In genomic region chr14:68379510-68380303, GRCh38 we compare ENCODE assay signal across 9 cellular contexts.
DNase-seq lines count a peak whose midpoint lies in the region; ATAC-seq and FAIRE-seq lines count a peak whose summit lies in the region.
"Had no signal": no experiment of that assay in that cellular context is flagged by ENCODE, and none has a peak within 500 bp of the region (broad histone marks: within the 10 kb centered on the region; RNA-seq: fewer than 3 reads in every experiment).

No MANE protein-coding gene starts in this region.

- peak overlapping the region; percentile 70 to 94 (median 89) for H3K27ac Mint-ChIP-seq in CD4-positive, CD25-positive, alpha-beta regulatory T cell
- H3K27ac Mint-ChIP-seq in activated naive CD8-positive, alpha-beta T cell, result peak overlapping the region; percentile 47

- H3K36me3 ChIP-seq in CD4-positive, CD25-positive, alpha-beta regulatory T cell (ENCODE audit: control insufficient read depth, insufficient read depth, low read length), result no peaks in the 10 kb centered on the region
- H3K36me3 ChIP-seq in muscle layer of duodenum (ENCODE audit: control insufficient read depth in 1 of 2, insufficient read depth in 2 of 2, low read length in 2 of 2), result no peaks in the 10 kb centered on the region

- peak overlapping the region; percentile 60 for H3K4me3 ChIP-seq in CD4-positive, CD25-positive, alpha-beta regulatory T cell (ENCODE audit: low read depth, low read length)
- no peak overlapping the region for H3K4me3 ChIP-seq in muscle layer of duodenum (ENCODE audit: low read depth in 1 of 2, low read length in 2 of 2)

- peak; percentile 94 for FAIRE-seq in HTR-8/SVneo (lab: Jason Lieb, UNC)

- H3K4me3 Mint-ChIP-seq in CD4-positive, CD25-positive, alpha-beta regulatory T cell, result peak overlapping the region in 3 of 4 donors; percentile 3 to 62 (median 56)
- no peak overlapping the region for H3K4me3 Mint-ChIP-seq in activated naive CD8-positive, alpha-beta T cell

- H3K9me3 ChIP-seq in CD4-positive, CD25-positive, alpha-beta regulatory T cell (ENCODE audit: control insufficient read depth in 2 of 2, low read length in 2 of 2), result no peaks in the 10 kb centered on the region
- H3K9me3 ChIP-seq in muscle layer of duodenum (ENCODE audit: control insufficient read depth in 1 of 2, low read length in 2 of 2), result no peaks in the 10 kb centered on the region

- H3K4me1 ChIP-seq in CD4-positive, CD25-positive, alpha-beta regulatory T cell (ENCODE audit: control insufficient read depth, insufficient read depth, low read length, poor library complexity, severe bottlenecking), result peaks cover 61% of the 10 kb centered on the region
- peaks cover 20 to 27% of the 10 kb centered on the region in 2 donors for H3K4me1 ChIP-seq in muscle layer of duodenum (ENCODE audit: control insufficient read depth in 1 of 2, insufficient read depth in 2 of 2, low read length in 2 of 2)

- no peaks in the 10 kb centered on the region for H3K27me3 ChIP-seq in CD4-positive, CD25-positive, alpha-beta regulatory T cell (ENCODE audit: control insufficient read depth, insufficient read depth, low read length)
- H3K27me3 ChIP-seq in muscle layer of duodenum (ENCODE audit: low read depth, low read length), result no peaks in the 10 kb centered on the region
- H3K27me3 ChIP-seq: foreskin keratinocyte had no signal

- ATAC-seq in CD4-positive, CD25-positive, alpha-beta regulatory T cell (ENCODE audit: low read depth in 2 of 2), result peak; percentile 72
- ATAC-seq in GM21367 (IDR thresholded peaks at IDR 0.05; ENCODE audit: unreplicated experiment), result no peak
- ATAC-seq: foreskin keratinocyte had no signal

- in situ Hi-C loops in KBM-7 (cut with MboI; ENCODE audit: low pct_unique_long_range_greater_than_20kb, low sequenced_read_pairs), result no loop called here

- DNase-seq in CD4-positive, CD25-positive, alpha-beta regulatory T cell, result peak in 2 of 3 donors; percentile 38 to 61
- DNase-seq in HTR-8/SVneo (ENCODE audit: insufficient read length, low spot score), result no peak
- DNase-seq in NK-92 (lab: John Stamatoyannopoulos, UW; ENCODE audit: unreplicated experiment), result no peak
- no peak for DNase-seq in KBM-7
- DNase-seq in COR-L47 (lab: John Stamatoyannopoulos, UW), result no peak
- DNase-seq: foreskin keratinocyte had no signal

- no peaks in the 10 kb centered on the region for H3K36me3 Mint-ChIP-seq in CD4-positive, CD25-positive, alpha-beta regulatory T cell
- H3K36me3 Mint-ChIP-seq in activated naive CD8-positive, alpha-beta T cell, result peaks cover 2% of the 10 kb centered on the region

- H3K27ac ChIP-seq in CD4-positive, CD25-positive, alpha-beta regulatory T cell (ENCODE audit: insufficient read depth, low read length, poor library complexity, severe bottlenecking), result peak overlapping the region; percentile 64
- peak overlapping the region; percentile 53 for H3K27ac ChIP-seq in muscle layer of duodenum (ENCODE audit: low read length)
- H3K27ac ChIP-seq: foreskin keratinocyte had no signal

- H3K9me3 Mint-ChIP-seq in CD4-positive, CD25-positive, alpha-beta regulatory T cell, result no peaks in the 10 kb centered on the region
- no peaks in the 10 kb centered on the region for H3K9me3 Mint-ChIP-seq in activated naive CD8-positive, alpha-beta T cell (ENCODE audit: low read depth)

- H3K27me3 Mint-ChIP-seq in CD4-positive, CD25-positive, alpha-beta regulatory T cell, result no peaks in the 10 kb centered on the region
- no peaks in the 10 kb centered on the region for H3K27me3 Mint-ChIP-seq in activated naive CD8-positive, alpha-beta T cell

- peaks cover 44 to 69% (median 49%) of the 10 kb centered on the region in 4 donors for H3K4me1 Mint-ChIP-seq in CD4-positive, CD25-positive, alpha-beta regulatory T cell
- H3K4me1 Mint-ChIP-seq in activated naive CD8-positive, alpha-beta T cell (ENCODE audit: low read depth), result peaks cover 61% of the 10 kb centered on the region

Comparison
In these comparisons a context has a peak if more than half of its experiments do, and no peak if none do; other contexts are left out.
1. DNase-seq: peak in CD4-positive, CD25-positive, alpha-beta regulatory T cell (2 of 3); none in HTR-8/SVneo (single experiment), NK-92 (single experiment), KBM-7 (single experiment) and COR-L47 (single experiment).